ENCODE assay signal across 17 cellular contexts in the genomic region with DNA sequence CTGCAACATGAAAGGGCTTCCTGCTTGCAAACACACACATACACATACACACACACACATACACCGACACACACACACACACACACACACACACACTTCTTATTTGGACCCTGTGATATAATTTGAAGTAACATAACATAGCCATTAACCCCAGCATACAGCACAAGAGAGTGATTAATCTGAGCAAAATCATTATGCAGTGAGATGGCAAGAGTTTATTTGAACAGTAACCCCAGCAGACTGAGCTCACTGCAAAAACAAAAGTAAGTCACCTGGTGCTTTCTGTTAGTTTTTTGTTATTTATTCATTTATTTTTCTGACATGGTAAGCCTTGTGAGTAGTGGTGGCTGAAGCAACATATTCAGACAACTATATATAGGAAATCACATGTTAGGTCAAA.
"Had no signal": no experiment of that assay in that cellular context is flagged by ENCODE, and none has a peak within 500 bp of the region (broad histone marks: within the 10 kb centered on the region; RNA-seq: fewer than 3 reads in every experiment).

No MANE protein-coding gene starts in this region.

- ATAC-seq: activated CD8-positive, alpha-beta T cell treated with anti-CD3 and anti-CD28 coated beads for 36 hours; gastroesophageal sphincter; heart right ventricle had no signal

- H3K27ac ChIP-seq: adrenal gland, cardiac muscle cell, gastroesophageal sphincter, heart right ventricle, sigmoid colon, spleen, stomach, testis, upper lobe of left lung had no signal

- H3K36me3 ChIP-seq: adrenal gland, cardiac muscle cell, gastroesophageal sphincter, heart right ventricle, sigmoid colon, spleen, stomach, upper lobe of left lung had no signal

- H3K27me3 ChIP-seq: adrenal gland, cardiac muscle cell, gastroesophageal sphincter, heart right ventricle, sigmoid colon, spleen, stomach, testis, upper lobe of left lung had no signal

- H3K9me3 ChIP-seq: adrenal gland, gastroesophageal sphincter, sigmoid colon, stomach, testis, upper lobe of left lung had no signal

- H3K4me3 ChIP-seq: adrenal gland, cardiac muscle cell, gastroesophageal sphincter, heart right ventricle, lung, sigmoid colon, spleen, stomach, testis, upper lobe of left lung had no signal

- H3K4me1 ChIP-seq: adrenal gland, gastroesophageal sphincter, heart right ventricle, spleen, stomach, testis, upper lobe of left lung had no signal

- DNase-seq: activated B cell treated with CpG ODN at 0.5 μM for 24 hours; activated CD4-positive, alpha-beta T cell treated with anti-CD3 and anti-CD28 coated beads for 48 hours; activated CD8-positive, alpha-beta T cell treated with anti-CD3 and anti-CD28 coated beads for 36 hours; activated effector memory CD4-positive, alpha-beta T cell treated with anti-CD3 and anti-CD28 coated beads, Interleukin-2, amount 50 U/mL, for 16 hours; activated T-cell treated with anti-CD3 and anti-CD28 coated beads, Interleukin-2, amount 50 U/mL, for 48 hours; adrenal gland; endodermal cell; heart right ventricle; midbrain; sigmoid colon; spleen; stomach; testis; upper lobe of left lung had no signal
